ENCODE assay signal across 20 cellular contexts in genomic region chr10:14414901-14415300, GRCh38.
DNase-seq lines count a peak whose midpoint lies in the region; ATAC-seq and TF ChIP-seq lines count a peak whose summit lies in the region.
"Had no signal": no experiment of that assay in that cellular context is flagged by ENCODE, and none has a peak within 500 bp of the region (broad histone marks: within the 10 kb centered on the region; RNA-seq: fewer than 3 reads in every experiment).

No MANE protein-coding gene starts in this region.

- 91 to 93% methylated on average over 3 of the region's 3 CpGs for WGBS in testis, 2 donors

- intact Hi-C loops in testis (cut with DNase I; ENCODE audit: low total_unique reads): no loop called here

- DNase-seq in DMS 273 (lab: John Stamatoyannopoulos, UW; ENCODE audit: unreplicated experiment): peak; percentile 1
- DNase-seq in DMS 273 treated with DMSO at 0.1 percent for 48 hours (lab: John Stamatoyannopoulos, UW): no peak
- DNase-seq in amniotic epithelial cell (ENCODE audit: low read depth): peak; percentile 87
- DNase-seq in fibroblast of peridontal ligament (ENCODE audit: extremely low read depth): peak; percentile 92
- DNase-seq in stromal cell of bone marrow (ENCODE audit: low read depth): peak; percentile 77
- DNase-seq in activated CD4-positive, alpha-beta T cell treated with anti-CD3 and anti-CD28 coated beads, Interleukin-2, amount 50 U/mL, for 48 hours: no peak
- no peak for DNase-seq in testis
- DNase-seq: activated naive CD8-positive, alpha-beta T cell treated with anti-CD3 and anti-CD28 coated beads for 36 hours; activated T-cell treated with anti-CD3 and anti-CD28 coated beads, Interleukin-2, amount 50 U/mL, for 4 hours; CD4-positive, alpha-beta memory T cell; cerebellar nuclear complex; endodermal cell; NCI-H2081 treated with DMSO at 0.1 percent for 48 hours; NCI-H748 treated with DMSO at 0.1 percent for 48 hours; nephron progenitor cell; Peyer's patch; stimulated activated naive CD4-positive, alpha-beta T cell treated with Interleukin-2 at 50 U/mL for 16 hours had no signal

- H3K27me3 ChIP-seq in testis: no peaks in the 10 kb centered on the region
- H3K27me3 ChIP-seq: Peyer's patch had no signal

- no peaks in the 10 kb centered on the region for H3K4me1 ChIP-seq in testis
- H3K4me1 ChIP-seq: Peyer's patch had no signal

- no peak overlapping the region for H3K4me3 ChIP-seq in testis
- H3K4me3 ChIP-seq: GM23338, Peyer's patch had no signal

- no peak for TF ChIP-seq POLR2A in testis (IDR thresholded peaks at IDR 0.05)

- H3K36me3 ChIP-seq in testis (ENCODE audit: low read depth, missing control alignments): no peaks in the 10 kb centered on the region
- H3K36me3 ChIP-seq: Peyer's patch had no signal

- no peak for ATAC-seq in GM19023 (IDR thresholded peaks at IDR 0.05; ENCODE audit: unreplicated experiment)
- ATAC-seq: activated T-cell treated with anti-CD3 and anti-CD28 coated beads, Interleukin-2, amount 50 U/mL, for 4 hours; GM23338 had no signal

- H3K27ac ChIP-seq in testis: no peak overlapping the region
- H3K27ac ChIP-seq: 22Rv1, Peyer's patch had no signal

- no peaks in the 10 kb centered on the region for H3K9me3 ChIP-seq in testis
- H3K9me3 ChIP-seq: Peyer's patch had no signal

- no peak for TF ChIP-seq CTCF in testis (IDR thresholded peaks at IDR 0.05)

Comparison
In these comparisons a context has a peak if more than half of its experiments do, and no peak if none do; other contexts are left out.
1. DNase-seq: peak in DMS 273 (single experiment), amniotic epithelial cell (single experiment), fibroblast of peridontal ligament (single experiment) and stromal cell of bone marrow (single experiment); none in DMS 273 treated with DMSO at 0.1 percent for 48 hours (single experiment), activated CD4-positive, alpha-beta T cell treated with anti-CD3 and anti-CD28 coated beads, Interleukin-2, amount 50 U/mL, for 48 hours (0 of 2) and testis (single experiment).